In the genomic region with DNA sequence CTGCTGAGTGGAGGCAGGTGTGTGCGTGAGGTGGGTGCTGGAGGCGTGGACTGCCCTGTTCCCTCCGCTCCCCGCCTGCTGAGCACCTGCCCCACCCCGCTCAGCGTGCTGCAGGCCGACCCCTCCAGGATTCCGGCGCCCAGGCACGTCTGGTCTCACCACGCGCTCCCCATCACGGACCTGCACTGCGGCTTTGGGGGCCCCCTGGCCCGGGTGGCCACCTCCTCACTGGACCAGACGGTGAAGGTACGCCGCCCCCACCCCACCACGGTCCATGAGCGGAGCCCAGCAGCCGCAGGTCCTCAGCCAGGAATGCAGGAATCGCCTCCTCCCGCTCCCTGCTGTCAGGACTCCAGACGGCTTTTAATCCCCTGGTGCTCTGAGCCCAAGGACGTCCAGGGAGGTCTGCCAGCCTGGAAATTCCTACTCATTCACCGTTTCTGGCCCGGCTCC, we compare ENCODE assay signal across 22 cellular contexts. TPM values are rescaled to one million over a fixed set of nuclear protein-coding genes. Genes with fewer than 3 reads are reported as not detected.
DNase-seq lines count a peak whose midpoint lies in the region; ATAC-seq and TF ChIP-seq lines count a peak whose summit lies in the region.
"Had no signal": no experiment of that assay in that cellular context is flagged by ENCODE, and none has a peak within 500 bp of the region (broad histone marks: within the 10 kb centered on the region; RNA-seq: fewer than 3 reads in every experiment).

No MANE protein-coding gene starts in this region.

- no peaks in the 10 kb centered on the region for H3K9me3 Mint-ChIP-seq in activated naive CD4-positive, alpha-beta T cell treated with anti-CD3 and anti-CD28 coated beads, Interleukin-2, amount 10 ng/mL, durations not matched to agents 7 days and 5 days
- H3K9me3 Mint-ChIP-seq in activated naive CD4-positive, alpha-beta T cell treated with anti-CD3 and anti-CD28 coated beads for 36 hours = no peaks in the 10 kb centered on the region
- no peaks in the 10 kb centered on the region for H3K9me3 Mint-ChIP-seq in chondrocyte (ENCODE audit: low read depth)
- H3K9me3 Mint-ChIP-seq: CD4-positive, CD25-positive, alpha-beta regulatory T cell had no signal

- H3K4me3 ChIP-seq in retinal pigment epithelial cell (ENCODE audit: low read length) (no peak overlapping the region), OCI-LY7 (ENCODE audit: low read depth, low read length, poor library complexity, severe bottlenecking) (no peak overlapping the region)
- H3K4me3 ChIP-seq: HAP-1, K562 had no signal

- DNase-seq in activated naive CD4-positive, alpha-beta T cell treated with anti-CD3 and anti-CD28 coated beads, Interleukin-2, amount 10 ng/mL, durations not matched to agents 7 days and 5 days = no peak
- no peak for DNase-seq in activated naive CD4-positive, alpha-beta T cell treated with anti-CD3 and anti-CD28 coated beads for 36 hours
- DNase-seq in RWPE1 (ENCODE audit: low spot score) (no peak), chondrocyte (ENCODE audit: low spot score) (peak; percentile 94), retinal pigment epithelial cell (ENCODE audit: low read depth) (peak; percentile 57), NCI-H774 (lab: John Stamatoyannopoulos, UW) (no peak), OCI-LY7 (ENCODE audit: low spot score) (no peak)
- DNase-seq: CD4-positive, CD25-positive, alpha-beta regulatory T cell; COR-L47; GF-D8; NCI-H1105; NCI-H2081; NCI-H2171 treated with DMSO at 0.1 percent for 48 hours; NCI-H446 treated with DMSO at 0.1 percent for 48 hours; NK-92 treated with Interleukin-12 subunit alpha and Interleukin-12 subunit beta, amount 100 ng/mL, for 24 hours; OCI-M1; SHP77 treated with DMSO at 0.1 percent for 48 hours had no signal

- TF ChIP-seq CTCF in RWPE1 (conservative IDR thresholded peaks at IDR 0.05; ENCODE audit: low read depth) = no peak
- TF ChIP-seq CTCF in chondrocyte (IDR thresholded peaks at IDR 0.05) = no peak
- no peak for TF ChIP-seq CTCF in retinal pigment epithelial cell (conservative IDR thresholded peaks at IDR 0.05; ENCODE audit: low read depth, low read length)
- TF ChIP-seq CTCF in OCI-LY7 (conservative IDR thresholded peaks at IDR 0.05; ENCODE audit: low read length) = no peak

- H3K9me3 ChIP-seq in OCI-LY7 (ENCODE audit: low read length) = no peaks in the 10 kb centered on the region
- H3K9me3 ChIP-seq: HAP-1 had no signal

- ATAC-seq in GM18870 (IDR thresholded peaks at IDR 0.05; ENCODE audit: unreplicated experiment) = no peak

- H3K27me3 Mint-ChIP-seq in activated naive CD4-positive, alpha-beta T cell treated with anti-CD3 and anti-CD28 coated beads, Interleukin-2, amount 10 ng/mL, durations not matched to agents 7 days and 5 days = no peaks in the 10 kb centered on the region
- H3K27me3 Mint-ChIP-seq in activated naive CD4-positive, alpha-beta T cell treated with anti-CD3 and anti-CD28 coated beads for 36 hours (ENCODE audit: low read depth) = no peaks in the 10 kb centered on the region
- H3K27me3 Mint-ChIP-seq in chondrocyte (ENCODE audit: low read depth) = no peaks in the 10 kb centered on the region
- H3K27me3 Mint-ChIP-seq: B cell; CD4-positive, CD25-positive, alpha-beta regulatory T cell had no signal

- H3K36me3 Mint-ChIP-seq in activated naive CD4-positive, alpha-beta T cell treated with anti-CD3 and anti-CD28 coated beads, Interleukin-2, amount 10 ng/mL, durations not matched to agents 7 days and 5 days = peaks cover 23% of the 10 kb centered on the region
- peaks cover 15% of the 10 kb centered on the region for H3K36me3 Mint-ChIP-seq in activated naive CD4-positive, alpha-beta T cell treated with anti-CD3 and anti-CD28 coated beads for 36 hours (ENCODE audit: low read depth)
- peaks cover 10% of the 10 kb centered on the region for H3K36me3 Mint-ChIP-seq in chondrocyte (ENCODE audit: low read depth)

- H3K27ac ChIP-seq in RWPE1 (peak overlapping the region; percentile 39), OCI-LY7 (ENCODE audit: low read depth, low read length, poor library complexity, severe bottlenecking) (no peak overlapping the region)

- no TSS peak for BruUV-seq in OCI-LY7 (replicated peaks; lab: Mats Ljungman, UMichigan)

- CTCF ChIA-PET in activated naive CD4-positive, alpha-beta T cell treated with anti-CD3 and anti-CD28 coated beads, Interleukin-2, amount 10 ng/mL, durations not matched to agents 7 days and 5 days (lab: Charles Lee) = no interaction called here
- CTCF ChIA-PET in activated naive CD4-positive, alpha-beta T cell treated with anti-CD3 and anti-CD28 coated beads for 36 hours (lab: Charles Lee) = no interaction called here
- CTCF ChIA-PET in RWPE1 (lab: Yijun Ruan, JAX) (no interaction called here), OCI-LY7 (lab: Charles Lee; ENCODE audit: unreplicated experiment) (no interaction called here)

- peaks cover 6% of the 10 kb centered on the region for H3K4me1 ChIP-seq in OCI-LY7 (ENCODE audit: insufficient read depth, low read length, poor library complexity, severe bottlenecking)
- H3K4me1 ChIP-seq: HAP-1 had no signal

- POLR2A ChIA-PET in RWPE1 (lab: Yijun Ruan, JAX; ENCODE audit: low non-redundant PET) (no interaction called here), OCI-LY7 (lab: Charles Lee) (interaction anchor here (0.6 kb wide), 1 partner anchor 189 kb away, joined by 3 read pairs; no protein-coding TSS in a partner anchor)

- H3K4me3 Mint-ChIP-seq in activated naive CD4-positive, alpha-beta T cell treated with anti-CD3 and anti-CD28 coated beads, Interleukin-2, amount 10 ng/mL, durations not matched to agents 7 days and 5 days = no peak overlapping the region
- H3K4me3 Mint-ChIP-seq in activated naive CD4-positive, alpha-beta T cell treated with anti-CD3 and anti-CD28 coated beads for 36 hours = no peak overlapping the region
- no peak overlapping the region for H3K4me3 Mint-ChIP-seq in chondrocyte (ENCODE audit: unreplicated experiment)
- H3K4me3 Mint-ChIP-seq: B cell; CD4-positive, CD25-positive, alpha-beta regulatory T cell had no signal

- peaks cover 12% of the 10 kb centered on the region for H3K4me1 Mint-ChIP-seq in activated naive CD4-positive, alpha-beta T cell treated with anti-CD3 and anti-CD28 coated beads, Interleukin-2, amount 10 ng/mL, durations not matched to agents 7 days and 5 days
- H3K4me1 Mint-ChIP-seq in activated naive CD4-positive, alpha-beta T cell treated with anti-CD3 and anti-CD28 coated beads for 36 hours (ENCODE audit: low read depth) = peaks cover 8% of the 10 kb centered on the region
- peaks cover 3% of the 10 kb centered on the region for H3K4me1 Mint-ChIP-seq in chondrocyte (ENCODE audit: low read depth)

- intact Hi-C loops in activated naive CD4-positive, alpha-beta T cell treated with anti-CD3 and anti-CD28 coated beads for 36 hours (cut with micrococcal nuclease) = no loop called here
- intact Hi-C loops in OCI-LY7 (cut with micrococcal nuclease; ENCODE audit: unreplicated experiment) = no loop called here

- H3K4me2 ChIP-seq in OCI-LY7 (ENCODE audit: low read length) = no peak overlapping the region

- H3K36me3 ChIP-seq in OCI-LY7 (ENCODE audit: insufficient read depth, low read length) = peaks cover 67% of the 10 kb centered on the region

- H3K9me2 ChIP-seq in OCI-LY7 (ENCODE audit: insufficient read depth, low read length) = no peaks in the 10 kb centered on the region

- peaks cover under 1% of the 10 kb centered on the region; the same call in 1 of the 2 replicates for H3K79me2 ChIP-seq in OCI-LY7 (ENCODE audit: insufficient read depth, low read depth, low read length)

- no peak overlapping the region for H2AFZ ChIP-seq in OCI-LY7 (ENCODE audit: low read length)

- no peaks in the 10 kb centered on the region for H4K20me1 ChIP-seq in OCI-LY7 (ENCODE audit: insufficient read depth, low read length)

- H3K27ac Mint-ChIP-seq in activated naive CD4-positive, alpha-beta T cell treated with anti-CD3 and anti-CD28 coated beads, Interleukin-2, amount 10 ng/mL, durations not matched to agents 7 days and 5 days = peak overlapping the region; percentile 33
- no peak overlapping the region for H3K27ac Mint-ChIP-seq in activated naive CD4-positive, alpha-beta T cell treated with anti-CD3 and anti-CD28 coated beads for 36 hours
- H3K27ac Mint-ChIP-seq in chondrocyte (ENCODE audit: unreplicated experiment) = no peak overlapping the region
- H3K27ac Mint-ChIP-seq: B cell had no signal

RNA-seq across cellular contexts. Expression of gene WDR18, which starts 6.0 kb away (rescaled TPM):
- total RNA-seq in activated naive CD4-positive, alpha-beta T cell treated with anti-CD3 and anti-CD28 coated beads for 36 hours = 10 to 100 TPM; 77.8 to 82.0 TPM
- total RNA-seq in chondrocyte (42.1 to 48.5 TPM (median 48.0 TPM) in 3 replicates), OCI-LY7 (2022) (38.4 and 51.4 TPM in 2 replicates)
- 61.6 and 74.7 TPM in 2 replicates for total RNA-seq in OCI-LY7 (2014; rRNA removed; shearing (Covaris generic))

RNA-seq across cellular contexts. Expression of gene GRIN3B, which starts 10.1 kb away (rescaled TPM):
- total RNA-seq in activated naive CD4-positive, alpha-beta T cell treated with anti-CD3 and anti-CD28 coated beads for 36 hours = under 1 TPM in 1 of 2 experiments, not detected in 1; 0.10 TPM
- total RNA-seq in chondrocyte (0.31 to 0.67 TPM (median 0.33 TPM) in 3 replicates), OCI-LY7 (2022) (not detected in 2 replicates)
- total RNA-seq in OCI-LY7 (2014; rRNA removed; shearing (Covaris generic)) = 0.05 TPM in 1 of 2 replicates, not detected in the other
- total RNA-seq: CD4-positive, CD25-positive, alpha-beta regulatory T cell; Daoy had no signal

RNA-seq across cellular contexts. Expression of gene TMEM259, which starts 30.8 kb away (rescaled TPM):
- total RNA-seq in activated naive CD4-positive, alpha-beta T cell treated with anti-CD3 and anti-CD28 coated beads for 36 hours = 100 to 1,000 TPM; 105 to 109 TPM
- 120 to 130 TPM (median 120 TPM) in 3 replicates for total RNA-seq in chondrocyte
- total RNA-seq in OCI-LY7 (2014; rRNA removed; shearing (Covaris generic)) = 131 and 169 TPM in 2 replicates
- total RNA-seq in OCI-LY7 (2022) = 195 and 204 TPM in 2 replicates

RNA-seq across cellular contexts. Expression of gene RNU6-2, which starts 31.2 kb away (rescaled TPM):
- not detected for total RNA-seq in activated naive CD4-positive, alpha-beta T cell treated with anti-CD3 and anti-CD28 coated beads for 36 hours
- total RNA-seq in chondrocyte = not detected in 3 replicates
- total RNA-seq in OCI-LY7 (2014; rRNA removed; shearing (Covaris generic)) = not detected in 2 replicates
- not detected in 2 replicates for total RNA-seq in OCI-LY7 (2022)
- total RNA-seq: B cell; CD4-positive, CD25-positive, alpha-beta regulatory T cell; Daoy; K562 had no signal

RNA-seq across cellular contexts. Expression of gene CNN2, which starts 36.3 kb away (rescaled TPM):
- total RNA-seq in activated naive CD4-positive, alpha-beta T cell treated with anti-CD3 and anti-CD28 coated beads for 36 hours = 100 to 1,000 TPM; 104 TPM
- 258 to 363 TPM (median 357 TPM) in 3 replicates for total RNA-seq in chondrocyte
- total RNA-seq in OCI-LY7 (2014; rRNA removed; shearing (Covaris generic)) = 51.5 and 73.7 TPM in 2 replicates
- total RNA-seq in OCI-LY7 (2022) = 126 and 127 TPM in 2 replicates

Comparison
In these comparisons a context has a peak if more than half of its experiments do, and no peak if none do; other contexts are left out.
1. DNase-seq: peak in chondrocyte (single experiment) and retinal pigment epithelial cell (single experiment); none in activated naive CD4-positive, alpha-beta T cell treated with anti-CD3 and anti-CD28 coated beads, Interleukin-2, amount 10 ng/mL, durations not matched to agents 7 days and 5 days (single experiment), activated naive CD4-positive, alpha-beta T cell treated with anti-CD3 and anti-CD28 coated beads for 36 hours (single experiment), RWPE1 (single experiment), NCI-H774 (single experiment) and OCI-LY7 (single experiment).